11 cellular contexts compared by ENCODE assay signal in the genomic region with DNA sequence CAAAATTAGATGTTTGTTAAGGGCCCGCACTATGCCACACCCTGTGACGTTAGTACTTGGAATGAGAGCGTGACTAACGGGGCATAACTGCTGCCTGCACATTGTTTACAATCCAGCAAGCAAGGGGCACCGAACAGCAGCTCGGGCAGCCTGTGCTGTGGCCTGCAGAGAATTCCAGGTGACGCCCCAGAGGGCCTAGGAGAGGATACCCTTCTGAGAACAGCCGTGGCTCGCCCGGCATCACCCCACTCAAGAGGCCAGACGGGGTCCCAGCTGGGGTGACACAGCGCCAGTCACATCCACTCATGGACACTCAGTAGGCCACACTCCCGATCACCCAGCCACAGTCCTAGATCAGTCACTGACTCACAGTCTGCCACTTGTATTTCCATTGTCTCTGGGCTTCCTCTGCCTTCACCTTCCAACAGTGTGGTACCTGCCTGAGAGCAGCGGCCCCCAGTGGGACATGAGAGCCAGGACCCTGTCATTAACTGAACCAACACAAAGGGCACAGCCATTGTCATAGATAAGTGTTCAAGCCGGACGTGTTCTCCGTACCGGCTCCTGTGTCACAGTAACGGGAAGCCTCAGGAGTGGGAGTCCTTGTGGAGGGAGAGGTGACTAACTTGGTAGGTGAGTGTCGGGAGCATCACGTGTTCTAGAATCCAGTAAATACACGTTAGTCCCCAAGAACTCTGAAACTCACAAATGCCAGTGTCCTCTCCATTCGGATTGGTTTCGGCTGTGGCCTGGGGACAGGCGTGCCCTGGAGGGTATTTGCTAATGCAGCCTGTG. TPM values are rescaled to one million over a fixed set of nuclear protein-coding genes. Genes with fewer than 3 reads are reported as not detected.
DNase-seq lines count a peak whose midpoint lies in the region; ATAC-seq, FAIRE-seq and TF ChIP-seq lines count a peak whose summit lies in the region.
"Had no signal": no experiment of that assay in that cellular context is flagged by ENCODE, and none has a peak within 500 bp of the region (broad histone marks: within the 10 kb centered on the region; RNA-seq: fewer than 3 reads in every experiment).

No MANE protein-coding gene starts in this region.

- intact Hi-C loops in right cardiac atrium (cut with DNase I) (no loop called here), left ventricle myocardium inferior (cut with micrococcal nuclease) (no loop called here), aorta (cut with DNase I) (no loop called here)

- no peak overlapping the region for H3K27ac Mint-ChIP-seq in glutamatergic neuron (ENCODE audit: unreplicated experiment)
- H3K27ac Mint-ChIP-seq: B cell had no signal

- TF ChIP-seq POLR2A in GM12892 (IDR thresholded peaks at IDR 0.05; ENCODE audit: low read depth, low read length): no peak

- H3K27me3 Mint-ChIP-seq in glutamatergic neuron (ENCODE audit: unreplicated experiment): no peaks in the 10 kb centered on the region
- H3K27me3 Mint-ChIP-seq: B cell had no signal

- H3K36me3 ChIP-seq in left ventricle myocardium inferior (peaks cover 19% of the 10 kb centered on the region), lung (ENCODE audit: control insufficient read depth in 2 of 2, insufficient read depth in 2 of 2, low read length in 2 of 2) (no peaks in the 10 kb centered on the region), aorta (ENCODE audit: control insufficient read depth in 1 of 2, insufficient read depth in 2 of 2, low read length in 1 of 2) (no peaks in the 10 kb centered on the region)

- peak; percentile 29 to 39 for ATAC-seq in right cardiac atrium
- peak; percentile 58 for ATAC-seq in lung (ENCODE audit: insufficient read depth, low FRiP score)
- ATAC-seq in aorta (ENCODE audit: low FRiP score): peak; percentile 48

- H3K27me3 ChIP-seq in right cardiac atrium (ENCODE audit: control insufficient read depth, insufficient read depth) (no peaks in the 10 kb centered on the region), left ventricle myocardium inferior (ENCODE audit: low read depth) (no peaks in the 10 kb centered on the region), lung (ENCODE audit: control insufficient read depth, insufficient read depth) (no peaks in the 10 kb centered on the region), aorta (ENCODE audit: control insufficient read depth in 1 of 2, insufficient read depth in 2 of 2, low read length in 1 of 2) (no peaks in the 10 kb centered on the region)

- TF ChIP-seq CTCF in left ventricle myocardium inferior (IDR thresholded peaks at IDR 0.05; ENCODE audit: borderline replicate concordance): no peak
- TF ChIP-seq CTCF in lung (IDR thresholded peaks at IDR 0.05; ENCODE audit: control extremely low read depth, extremely low read depth): no peak
- no peak for TF ChIP-seq CTCF in glutamatergic neuron (IDR thresholded peaks at IDR 0.05; ENCODE audit: partially characterized antibody, unreplicated experiment)

- 87% methylated on average over 25 of the region's 25 CpGs for WGBS in right cardiac atrium
- 78 to 85% methylated on average over 25 of the region's 25 CpGs for WGBS in lung, 2 donors
- 86 to 88% methylated on average over 25 of the region's 25 CpGs for WGBS in aorta, 2 donors

- peaks cover 2% of the 10 kb centered on the region for H3K9me3 Mint-ChIP-seq in glutamatergic neuron (ENCODE audit: unreplicated experiment)

- H3K4me1 ChIP-seq in right cardiac atrium (ENCODE audit: control insufficient read depth, insufficient read depth, low read length) (no peaks in the 10 kb centered on the region), left ventricle myocardium inferior (peaks cover 5% of the 10 kb centered on the region), lung (ENCODE audit: control insufficient read depth in 2 of 2, insufficient read depth in 2 of 2, low read length in 2 of 2) (peaks cover 3 to 7% of the 10 kb centered on the region in 2 donors), aorta (ENCODE audit: control insufficient read depth in 1 of 2, insufficient read depth in 2 of 2, low read length in 2 of 2) (no peaks in the 10 kb centered on the region)

- no peaks in the 10 kb centered on the region for H3K36me3 Mint-ChIP-seq in glutamatergic neuron (ENCODE audit: unreplicated experiment)

- no peak overlapping the region for H3K4me3 ChIP-seq in right cardiac atrium (ENCODE audit: low read length)
- no peak overlapping the region for H3K4me3 ChIP-seq in left ventricle myocardium inferior
- H3K4me3 ChIP-seq in lung: no peak overlapping the region
- no peak overlapping the region for H3K4me3 ChIP-seq in aorta (ENCODE audit: low read length in 2 of 2)

- DNase-seq in right cardiac atrium (no peak), left ventricle myocardium inferior (no peak), amniotic stem cell (lab: John Stamatoyannopoulos, UW) (peak; percentile 23), lung (ENCODE audit: low spot score) (peak; percentile 30), aorta (no peak), Kasumi-1 (lab: John Stamatoyannopoulos, UW) (no peak), glutamatergic neuron (no peak), GM12892 (ENCODE audit: insufficient read length) (no peak)
- DNase-seq: NCI-H2081 treated with DMSO at 0.1 percent for 48 hours had no signal

- no peak overlapping the region for H3K4me3 Mint-ChIP-seq in glutamatergic neuron (ENCODE audit: unreplicated experiment)
- H3K4me3 Mint-ChIP-seq: B cell had no signal

- H3K4me1 Mint-ChIP-seq in glutamatergic neuron (ENCODE audit: low read depth, unreplicated experiment): no peaks in the 10 kb centered on the region

- H3K9me3 ChIP-seq in right cardiac atrium (ENCODE audit: control insufficient read depth, low read length) (no peaks in the 10 kb centered on the region), left ventricle myocardium inferior (replicated peaks) (peaks cover 7% of the 10 kb centered on the region), lung (ENCODE audit: control insufficient read depth in 2 of 2, insufficient read depth in 1 of 2, low read length in 1 of 2) (peaks cover 0 to 4% of the 10 kb centered on the region in 2 donors), aorta (ENCODE audit: control insufficient read depth, low read length) (no peaks in the 10 kb centered on the region)

- H3K27ac ChIP-seq in right cardiac atrium (ENCODE audit: low read length) (no peak overlapping the region), left ventricle myocardium inferior (replicated peaks) (no peak overlapping the region), lung (ENCODE audit: low read depth in 1 of 2, low read length in 1 of 2) (peak overlapping the region in 1 of 2 donors; percentile 55), aorta (ENCODE audit: low read depth in 1 of 2, low read length in 2 of 2) (no peak overlapping the region)

- FAIRE-seq in GM12892 (lab: Jason Lieb, UNC): no peak
- FAIRE-seq: GM12891 had no signal

RNA-seq across cellular contexts. Expression of a gene that starts 7.5 kb away (rescaled TPM):
- total RNA-seq in right cardiac atrium: 10 to 100 TPM; 11.7 to 30.3 (median 15.2) TPM
- 22.2 TPM for polyA plus RNA-seq in right cardiac atrium
- total RNA-seq in left ventricle myocardium inferior: 10.1 TPM
- total RNA-seq in lung: 10 to 100 TPM; 21.2 to 27.9 TPM
- 10 to 100 TPM; 12.7 to 24.5 TPM for polyA plus RNA-seq in lung
- 10 to 100 TPM; 21.4 to 59.6 TPM for total RNA-seq in aorta
- 10 to 100 TPM in 1 of 2 donors, 1 to 10 TPM in 1; 7.3 to 13.3 TPM for polyA plus RNA-seq in aorta
- total RNA-seq in glutamatergic neuron (ENCODE audit: unreplicated experiment): 13.3 TPM
- polyA plus RNA-seq in GM12892 (2012; ENCODE audit: missing spikeins): 8.7 TPM

Comparison
In these comparisons a context has a peak if more than half of its experiments do, and no peak if none do; other contexts are left out.
1. DNase-seq: peak in amniotic stem cell (single experiment) and lung (single experiment); none in right cardiac atrium (0 of 3), left ventricle myocardium inferior (single experiment), aorta (0 of 2), Kasumi-1 (0 of 2), glutamatergic neuron (single experiment) and GM12892 (single experiment).
2. Peak in every context shown above with its lines, with median percentiles within 50 percentile points of each other: ATAC-seq.